ENCODE assay signal across 8 cellular contexts in genomic region chr1:174022080-174022975, GRCh38. TPM values are rescaled to one million over a fixed set of nuclear protein-coding genes. Genes with fewer than 3 reads are reported as not detected.
DNase-seq lines count a peak whose midpoint lies in the region; TF ChIP-seq lines count a peak whose summit lies in the region.

TSS of gene RC3H1 (minus strand) at chr1:174022357. CDS start at chr1:173992985, 29,372 bp downstream.

- H3K27me3 ChIP-seq in H7 (ENCODE audit: control insufficient read depth, insufficient read depth, low read length) (no peaks in the 10 kb centered on the region), SJCRH30 (no peaks in the 10 kb centered on the region), neural progenitor cell (no peaks in the 10 kb centered on the region)

- H3K4me3 Mint-ChIP-seq in neural progenitor cell, result peak within 1 kb of the TSS; percentile 95

- peak within 1 kb of the TSS; percentile 96 for H3K4me2 ChIP-seq in neural progenitor cell

- TF ChIP-seq CTCF in fibroblast of villous mesenchyme (IDR thresholded peaks at IDR 0.05; ENCODE audit: insufficient read depth, low read depth, low read length), result no peak
- TF ChIP-seq CTCF in neural progenitor cell (IDR thresholded peaks at IDR 0.05), result no peak

- peak within 1 kb of the TSS; percentile 78 for H2AFZ ChIP-seq in neural progenitor cell (replicated peaks)

- H3K36me3 ChIP-seq in ES-I3 (ENCODE audit: insufficient read depth, low read length) (no peaks in the 10 kb centered on the region), H7 (replicated peaks; ENCODE audit: control insufficient read depth, insufficient read depth, low read length) (no peaks in the 10 kb centered on the region; the same call in 1 of the 2 replicates), SJCRH30 (no peaks in the 10 kb centered on the region), neural progenitor cell (no peaks in the 10 kb centered on the region)

- H3F3A ChIP-seq in neural progenitor cell (ENCODE audit: low read depth), result peaks cover 30% of the 10 kb centered on the region

- H3K9me3 Mint-ChIP-seq in neural progenitor cell, result no peaks in the 10 kb centered on the region

- H3K36me3 Mint-ChIP-seq in neural progenitor cell, result peaks cover 1% of the 10 kb centered on the region

- peaks cover 41% of the 10 kb centered on the region for H3K4me1 Mint-ChIP-seq in neural progenitor cell

- DNase-seq in H7 (peak; percentile 94), M059J (ENCODE audit: low read depth) (peak; percentile 85), SJCRH30 (peak; percentile 81 to 86), activated gamma-delta T cell treated with Interleukin-2 at 50 U/mL for 16 hours (peak; percentile 86), fibroblast of villous mesenchyme (ENCODE audit: low read depth) (peak; percentile 83), neural progenitor cell (ENCODE audit: low spot score) (peak; percentile 95), stromal cell of bone marrow (ENCODE audit: low read depth) (peak; percentile 65)

- H3K9ac ChIP-seq in ES-I3 (ENCODE audit: low read depth, low read length) (peak within 1 kb of the TSS; percentile 85), neural progenitor cell (peak within 1 kb of the TSS; percentile 92)

- H3K9me3 ChIP-seq in ES-I3 (ENCODE audit: control insufficient read depth, insufficient read depth, low read length) (no peaks in the 10 kb centered on the region), SJCRH30 (replicated peaks) (no peaks in the 10 kb centered on the region), neural progenitor cell (ENCODE audit: low read depth) (no peaks in the 10 kb centered on the region)

- peaks cover 44% of the 10 kb centered on the region for H4K20me1 ChIP-seq in neural progenitor cell (ENCODE audit: low read depth)

- H3K27ac ChIP-seq in SJCRH30, result peak within 1 kb of the TSS; percentile 90
- H3K27ac ChIP-seq in neural progenitor cell, result peak within 1 kb of the TSS; percentile 96

- H3K4me1 ChIP-seq in ES-I3 (ENCODE audit: insufficient read depth, low read length) (peaks cover 12% of the 10 kb centered on the region), SJCRH30 (peaks cover 4% of the 10 kb centered on the region; the same call in 1 of the 2 replicates), neural progenitor cell (peaks cover 27% of the 10 kb centered on the region)

- peaks cover 3% of the 10 kb centered on the region for H3K27me3 Mint-ChIP-seq in neural progenitor cell (ENCODE audit: insufficient read depth, low read depth)

- H3K79me2 ChIP-seq in neural progenitor cell (ENCODE audit: low read depth), result peaks cover 49% of the 10 kb centered on the region

- H3K4me3 ChIP-seq in H7 (ENCODE audit: insufficient read depth, low read depth, low read length) (peak within 1 kb of the TSS; percentile 95), SJCRH30 (peak within 1 kb of the TSS; percentile 92), fibroblast of villous mesenchyme (ENCODE audit: low read depth, low read length) (peak within 1 kb of the TSS; percentile 86), neural progenitor cell (peak within 1 kb of the TSS; percentile 90)

- peak within 1 kb of the TSS; percentile 99 for H3K27ac Mint-ChIP-seq in neural progenitor cell

RNA-seq across cellular contexts. Expression of gene RC3H1, which starts in this region (rescaled TPM):
- total RNA-seq in H7 (2014; rRNA removed; shearing (Covaris generic)), result 18.9 and 19.6 TPM in 2 replicates
- total RNA-seq in M059J (2014; rRNA removed; shearing (Covaris generic)), result 10.3 and 13.1 TPM in 2 replicates
- total RNA-seq in SJCRH30 (2014; rRNA removed; shearing (Covaris generic)), result 22.6 and 25.6 TPM in 2 replicates
- total RNA-seq in fibroblast of villous mesenchyme, result 20.9 and 30.7 TPM in 2 replicates
- total RNA-seq in neural progenitor cell (ENCODE audit: low replicate concordance), result 32.4 and 32.8 TPM in 2 replicates

Comparison
In these comparisons a context has a peak if more than half of its experiments do, and no peak if none do; other contexts are left out.
1. Peak in every context shown above with its lines: DNase-seq, H3K4me3 ChIP-seq and H3K27ac ChIP-seq.